Comparison of ENCODE assay signal across 12 cellular contexts in genomic region chr17:4771519-4772234, GRCh38. TPM values are rescaled to one million over a fixed set of nuclear protein-coding genes. Genes with fewer than 3 reads are reported as not detected.
A peak's percentile ranks its signal among the peaks of the same experiment; 100 is the strongest.
DNase-seq lines count a peak whose midpoint lies in the region; ATAC-seq, FAIRE-seq and TF ChIP-seq lines count a peak whose summit lies in the region.
"Had no signal": no experiment of that assay in that cellular context is flagged by ENCODE, and none has a peak within 500 bp of the region (broad histone marks: within the 10 kb centered on the region; RNA-seq: fewer than 3 reads in every experiment).

A gene with protein sequence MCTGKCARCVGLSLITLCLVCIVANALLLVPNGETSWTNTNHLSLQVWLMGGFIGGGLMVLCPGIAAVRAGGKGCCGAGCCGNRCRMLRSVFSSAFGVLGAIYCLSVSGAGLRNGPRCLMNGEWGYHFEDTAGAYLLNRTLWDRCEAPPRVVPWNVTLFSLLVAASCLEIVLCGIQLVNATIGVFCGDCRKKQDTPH (plus strand): TSS chr17:4771886. CDS start chr17:4771923, 37 bp downstream.

- H3K9me3 ChIP-seq in pancreas (no peaks in the 10 kb centered on the region), uterus (no peaks in the 10 kb centered on the region)

- no peak for TF ChIP-seq POLR2A in uterus (IDR thresholded peaks at IDR 0.05)

- no peak for TF ChIP-seq CTCF in activated CD8-positive, alpha-beta T cell treated with anti-CD3 and anti-CD28 coated beads for 36 hours (IDR thresholded peaks at IDR 0.05)
- TF ChIP-seq CTCF in pancreas (IDR thresholded peaks at IDR 0.05) (no peak), uterus (IDR thresholded peaks at IDR 0.05) (no peak)

- H3K27ac ChIP-seq in pancreas (no peak within 1 kb of the TSS), uterus (no peak within 1 kb of the TSS)

- no peaks in the 10 kb centered on the region for H3K9me3 Mint-ChIP-seq in activated CD8-positive, alpha-beta T cell treated with anti-CD3 and anti-CD28 coated beads for 36 hours

- intact Hi-C loops in activated CD8-positive, alpha-beta T cell treated with anti-CD3 and anti-CD28 coated beads for 36 hours (cut with micrococcal nuclease), result no loop called here
- intact Hi-C loops in pancreas (cut with DNase I) (no loop called here), uterus (cut with DNase I; ENCODE audit: low total_unique reads) (no loop called here)

- POLR2A ChIA-PET in activated CD8-positive, alpha-beta T cell treated with anti-CD3 and anti-CD28 coated beads for 36 hours (lab: Charles Lee), result interaction anchor here (0.7 kb wide), 1 partner anchor 453 kb away, joined by 3 read pairs; no protein-coding TSS in a partner anchor

- H3K27me3 Mint-ChIP-seq in activated CD8-positive, alpha-beta T cell treated with anti-CD3 and anti-CD28 coated beads for 36 hours, result peaks cover 2% of the 10 kb centered on the region

- no peaks in the 10 kb centered on the region for H3K36me3 Mint-ChIP-seq in activated CD8-positive, alpha-beta T cell treated with anti-CD3 and anti-CD28 coated beads for 36 hours (ENCODE audit: low read depth)

- ATAC-seq in activated CD8-positive, alpha-beta T cell treated with anti-CD3 and anti-CD28 coated beads for 36 hours, result peak; percentile 85
- ATAC-seq in pancreas (peak; percentile 56 to 91 (median 84)), GM19035 (IDR thresholded peaks at IDR 0.05; ENCODE audit: unreplicated experiment) (no peak), HG02678 (IDR thresholded peaks at IDR 0.05; ENCODE audit: unreplicated experiment) (no peak)

- H3K4me1 ChIP-seq in pancreas (no peaks in the 10 kb centered on the region), uterus (no peaks in the 10 kb centered on the region)

- no peaks in the 10 kb centered on the region for H3K27me3 ChIP-seq in pancreas
- no peaks in the 10 kb centered on the region for H3K27me3 ChIP-seq in uterus

- no peak within 1 kb of the TSS for H3K27ac Mint-ChIP-seq in activated CD8-positive, alpha-beta T cell treated with anti-CD3 and anti-CD28 coated beads for 36 hours

- 28 to 31% methylated on average over 13 of the region's 13 CpGs for WGBS in pancreas, 2 donors

- no peaks in the 10 kb centered on the region for H3K36me3 ChIP-seq in pancreas
- H3K36me3 ChIP-seq in uterus, result no peaks in the 10 kb centered on the region

- H3K4me3 ChIP-seq in pancreas, result no peak within 1 kb of the TSS
- H3K4me3 ChIP-seq in uterus, result no peak within 1 kb of the TSS

- DNase-seq in NCI-H748 (lab: John Stamatoyannopoulos, UW; ENCODE audit: unreplicated experiment) (peak; percentile 34), NCI-H748 treated with DMSO at 0.1 percent for 48 hours (lab: John Stamatoyannopoulos, UW) (no peak), NCI-H1105 treated with DMSO at 0.1 percent for 48 hours (lab: John Stamatoyannopoulos, UW) (peak; percentile 45), pancreas (peak in 5 of 6 donors; percentile 14 to 62 (median 43)), uterus (no peak)
- peak; percentile 47 for DNase-seq in activated CD8-positive, alpha-beta T cell treated with anti-CD3 and anti-CD28 coated beads for 36 hours
- DNase-seq: GDM1, MV-4-11, right cardiac atrium had no signal

- CTCF ChIA-PET in activated CD8-positive, alpha-beta T cell treated with anti-CD3 and anti-CD28 coated beads for 36 hours (lab: Charles Lee), result interaction anchor here (0.7 kb wide), 1 partner anchor 18 kb away, joined by 3 read pairs; the partner anchor contains the start of gene GLTPD2

- FAIRE-seq in pancreas (lab: Jason Lieb, UNC), result no peak
- FAIRE-seq: H1 had no signal

- no peak within 1 kb of the TSS for H3K4me3 Mint-ChIP-seq in activated CD8-positive, alpha-beta T cell treated with anti-CD3 and anti-CD28 coated beads for 36 hours

- H3K4me1 Mint-ChIP-seq in activated CD8-positive, alpha-beta T cell treated with anti-CD3 and anti-CD28 coated beads for 36 hours (ENCODE audit: low read depth), result peaks cover 6% of the 10 kb centered on the region

RNA-seq across cellular contexts. Expression of the gene that starts here (rescaled TPM):
- not detected for total RNA-seq in activated CD8-positive, alpha-beta T cell treated with anti-CD3 and anti-CD28 coated beads for 36 hours
- total RNA-seq in pancreas (1 to 10 TPM in 1 of 6 donors, under 1 TPM in 3, not detected in 2; 0.31 to 1.2 (median 0.61) TPM), uterus (not detected)
- polyA plus RNA-seq in pancreas, result under 1 TPM; 0.46 to 0.77 TPM
- total RNA-seq: H1, right cardiac atrium had no signal
- polyA plus RNA-seq: H1, right cardiac atrium had no signal

Comparison
In these comparisons a context has a peak if more than half of its experiments do, and no peak if none do; other contexts are left out.
1. DNase-seq: peak in NCI-H748 (single experiment), NCI-H1105 treated with DMSO at 0.1 percent for 48 hours (single experiment) and pancreas (5 of 6); none in NCI-H748 treated with DMSO at 0.1 percent for 48 hours (single experiment) and uterus (0 of 2).
2. Peak in DNase-seq and ATAC-seq in activated CD8-positive, alpha-beta T cell treated with anti-CD3 and anti-CD28 coated beads for 36 hours; RNA of the gene not detected or under 1 TPM.
3. ATAC-seq: peak in pancreas (4 of 4); none in GM19035 (single experiment) and HG02678 (single experiment).